Comparison of ENCODE assay signal across 8 cellular contexts in the genomic region with DNA sequence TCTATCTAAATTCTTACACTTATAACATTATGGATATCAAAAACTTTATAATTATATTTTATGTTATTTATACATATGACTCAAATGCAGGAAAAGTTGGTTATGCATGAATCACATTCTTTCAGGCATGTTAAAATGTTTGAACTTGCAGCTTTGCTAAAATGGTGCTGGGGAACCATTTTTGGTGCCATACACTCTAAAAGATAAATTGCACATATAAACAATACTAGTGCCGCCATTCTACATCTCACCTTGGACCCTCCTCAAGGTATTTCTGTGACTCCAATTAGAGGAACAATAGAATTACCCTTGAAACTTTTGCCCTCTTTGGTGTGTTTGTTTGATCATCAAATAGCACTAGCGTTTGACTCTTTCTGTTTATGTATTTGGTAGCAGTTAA. TPM values are rescaled to one million over a fixed set of nuclear protein-coding genes. Genes with fewer than 3 reads are reported as not detected.
A peak's percentile ranks its signal among the peaks of the same experiment; 100 is the strongest.
DNase-seq lines count a peak whose midpoint lies in the region; ATAC-seq and TF ChIP-seq lines count a peak whose summit lies in the region.
"Had no signal": no experiment of that assay in that cellular context is flagged by ENCODE, and none has a peak within 500 bp of the region (broad histone marks: within the 10 kb centered on the region; RNA-seq: fewer than 3 reads in every experiment).

No MANE protein-coding gene starts in this region.

- no peak for TF ChIP-seq CTCF in HCT116 (IDR thresholded peaks at IDR 0.05 in 2 of 3, conservative IDR thresholded peaks at IDR 0.05 in 1 of 3; ENCODE audit: borderline replicate concordance in 1 of 3, insufficient read depth in 1 of 3, low read depth in 2 of 3, low read length in 2 of 3)
- no peak for TF ChIP-seq CTCF in Panc1 (IDR thresholded peaks at IDR 0.05)

- TF ChIP-seq RAD21 in HCT116 (IDR thresholded peaks at IDR 0.05; ENCODE audit: low read depth): 0 out of 2 replicates have a peak, but pooled peaks have one; percentile 2

- H3K36me3 ChIP-seq in HCT116 (ENCODE audit: control insufficient read depth in 1 of 2, insufficient read depth in 2 of 2, low read length in 2 of 2): no peaks in the 10 kb centered on the region
- no peaks in the 10 kb centered on the region for H3K36me3 ChIP-seq in Panc1 (ENCODE audit: control insufficient read depth, insufficient read depth, low read length)
- H3K36me3 ChIP-seq in duodenal mucosa (ENCODE audit: control insufficient read depth in 1 of 2, insufficient read depth in 2 of 2, low read length in 2 of 2): no peaks in the 10 kb centered on the region
- no peaks in the 10 kb centered on the region for H3K36me3 ChIP-seq in HAP-1 (replicated peaks)

- BruUV-seq in HCT116 (replicated peaks; lab: Mats Ljungman, UMichigan) (no TSS peak), Panc1 (replicated peaks; lab: Mats Ljungman, UMichigan) (no TSS peak)

- TF ChIP-seq POLR2A in HCT116 (IDR thresholded peaks at IDR 0.05; ENCODE audit: borderline replicate concordance, extremely low read depth, insufficient read depth, insufficient read length): no peak

- H3K4me3 ChIP-seq in HCT116 (replicated peaks in 1 of 2; ENCODE audit: low read depth in 1 of 2, low read length in 2 of 2) (peak overlapping the region in 1 of 2 experiments; percentile 16; a peak in 2 of 4 replicates), Panc1 (ENCODE audit: low read depth in 2 of 2, low read length in 2 of 2) (no peak overlapping the region), duodenal mucosa (ENCODE audit: low read depth in 1 of 2, low read length in 2 of 2) (peak overlapping the region; percentile 44 to 72), skin epidermis (peak overlapping the region in 6 of 7 experiments; percentile 13 to 32 (median 17)), HAP-1 (no peak overlapping the region)

- H3K27ac ChIP-seq in HCT116 (ENCODE audit: low read depth, low read length) (peak overlapping the region; percentile 89), Panc1 (ENCODE audit: low read length) (peak overlapping the region; percentile 23; the same call in 1 of the 2 replicates), duodenal mucosa (ENCODE audit: low read depth, low read length) (peak overlapping the region; percentile 42), skin epidermis (peak overlapping the region in 13 of 21 experiments; percentile 7 to 88 (median 69))

- DNase-seq in HCT116 (ENCODE audit: low read depth, low spot score) (no peak), Panc1 (ENCODE audit: low read depth, low spot score) (no peak), HAP-1 (ENCODE audit: low spot score in 2 of 2) (no peak), retina (no peak)
- no peak for DNase-seq in stimulated activated CD8-positive, alpha-beta memory T cell treated with anti-CD3 and anti-CD28 coated beads, Interleukin-4, amount 100 ng/mL, for 48 hours
- DNase-seq: NK-92 treated with Interleukin-12 subunit alpha and Interleukin-12 subunit beta, amount 100 ng/mL, for 24 hours had no signal

- H3K79me2 ChIP-seq in HCT116 (ENCODE audit: insufficient read depth, low read length): peaks cover 36% of the 10 kb centered on the region

- H3K9me3 ChIP-seq in HCT116 (ENCODE audit: control insufficient read depth in 1 of 2, insufficient read depth in 1 of 2, low read depth in 1 of 2, low read length in 2 of 2) (no peaks in the 10 kb centered on the region), Panc1 (ENCODE audit: control insufficient read depth, insufficient read depth, low read depth, low read length) (no peaks in the 10 kb centered on the region), duodenal mucosa (ENCODE audit: control insufficient read depth in 1 of 2, low read length in 2 of 2) (no peaks in the 10 kb centered on the region), HAP-1 (no peaks in the 10 kb centered on the region)

- no peaks in the 10 kb centered on the region for H3K9me2 ChIP-seq in HCT116 (ENCODE audit: insufficient read depth)

- no peak overlapping the region for H2AFZ ChIP-seq in HCT116 (ENCODE audit: low read depth, low read length, poor library complexity, severe bottlenecking)

- H3K9ac ChIP-seq in HCT116 (ENCODE audit: low read length) (peak overlapping the region; percentile 47), duodenal mucosa (ENCODE audit: low read depth in 1 of 2, low read length in 2 of 2) (peak overlapping the region in 1 of 2 donors; percentile 65)

- ATAC-seq in HCT116 (no peak), Panc1 (no peak)

- H4K20me1 ChIP-seq in HCT116 (ENCODE audit: insufficient read depth): no peaks in the 10 kb centered on the region

- peak overlapping the region; percentile 64 for H3K4me2 ChIP-seq in HCT116 (ENCODE audit: low read length)

- intact Hi-C loops in HCT116 (cut with micrococcal nuclease): loop anchor here (1.0 kb wide), 1 partner anchor 11 kb away; no protein-coding TSS in a partner anchor
- intact Hi-C loops in Panc1 (cut with micrococcal nuclease; ENCODE audit: unreplicated experiment): loop anchor here (5.0 to 10.0 kb wide), 2 partner anchors 457 to 620 kb away; no protein-coding TSS in a partner anchor

- POLR2A ChIA-PET in HCT116 (lab: Charles Lee): interaction anchor here (0.9 to 3.3 kb wide), 15 partner anchors 11 to 455 kb away, joined by 3 to 19 read pairs (median 5); a partner anchor contains a TSS
- POLR2A ChIA-PET in Panc1 (lab: Charles Lee): interaction anchor here (0.7 kb wide), 1 partner anchor 289 kb away, joined by 8 read pairs; no protein-coding TSS in a partner anchor

- CTCF ChIA-PET in HCT116 (lab: Charles Lee): interaction anchor here (0.7 to 2.3 kb wide), 7 partner anchors 288 to 791 kb away, joined by 3 to 14 read pairs (median 5); a partner anchor contains a TSS
- CTCF ChIA-PET in Panc1 (lab: Charles Lee): interaction anchor here (0.5 to 0.9 kb wide), 2 partner anchors 289 to 460 kb away, joined by 3 read pairs; no protein-coding TSS in a partner anchor

- in situ Hi-C loops in Panc1 (cut with HindIII; ENCODE audit: low pct_unique_long_range_greater_than_20kb, low sequenced_read_pairs): no loop called here
- in situ Hi-C loops in HAP-1 (cut with MboI; ENCODE audit: low sequenced_read_pairs): loop anchor here (25.0 kb wide), 1 partner anchor 617 kb away; no protein-coding TSS in a partner anchor

- H3K4me1 ChIP-seq in HCT116 (ENCODE audit: control insufficient read depth in 1 of 2, insufficient read depth in 2 of 2, low read length in 2 of 2) (peaks cover 75 to 82% of the 10 kb centered on the region in 2 experiments), Panc1 (ENCODE audit: control insufficient read depth, insufficient read depth, low read length) (peaks cover 22% of the 10 kb centered on the region), duodenal mucosa (ENCODE audit: control insufficient read depth in 1 of 2, insufficient read depth in 2 of 2, low read length in 2 of 2) (peaks cover 0 to 12% of the 10 kb centered on the region in 2 donors), HAP-1 (no peaks in the 10 kb centered on the region)

- RAD21 ChIA-PET in HCT116 (lab: Charles Lee; ENCODE audit: low non-redundant PET in 1 of 2, low total read pairs in 2 of 2, uncharacterized antibody in 2 of 2, unreplicated experiment in 2 of 2): interaction anchor here (0.6 to 0.9 kb wide), 2 partner anchors 102 to 609 kb away, joined by 3 to 4 read pairs; no protein-coding TSS in a partner anchor

- H3K27me3 ChIP-seq in HCT116 (ENCODE audit: insufficient read depth, low read length) (no peaks in the 10 kb centered on the region), Panc1 (ENCODE audit: control insufficient read depth, insufficient read depth, low read length) (no peaks in the 10 kb centered on the region), duodenal mucosa (ENCODE audit: control insufficient read depth in 1 of 2, insufficient read depth in 2 of 2, low read length in 2 of 2) (no peaks in the 10 kb centered on the region), HAP-1 (ENCODE audit: low read depth) (no peaks in the 10 kb centered on the region)

TF ChIP-seq in HCT116, 20 proteins besides CTCF, POLR2A, EP300 and RAD21 (continues in another document):
- TF ChIP-seq JUND (IDR thresholded peaks at IDR 0.05) (no peak), YY1 (IDR thresholded peaks at IDR 0.05; ENCODE audit: extremely low read depth, insufficient replicate concordance, low read depth, low read length) (peak; percentile 63), FOSL1 (IDR thresholded peaks at IDR 0.05; ENCODE audit: low read depth) (peak; percentile 22; the same call in 1 of the 2 replicates), ZFX (IDR thresholded peaks at IDR 0.05) (no peak)
- TF ChIP-seq, protein P1, sequence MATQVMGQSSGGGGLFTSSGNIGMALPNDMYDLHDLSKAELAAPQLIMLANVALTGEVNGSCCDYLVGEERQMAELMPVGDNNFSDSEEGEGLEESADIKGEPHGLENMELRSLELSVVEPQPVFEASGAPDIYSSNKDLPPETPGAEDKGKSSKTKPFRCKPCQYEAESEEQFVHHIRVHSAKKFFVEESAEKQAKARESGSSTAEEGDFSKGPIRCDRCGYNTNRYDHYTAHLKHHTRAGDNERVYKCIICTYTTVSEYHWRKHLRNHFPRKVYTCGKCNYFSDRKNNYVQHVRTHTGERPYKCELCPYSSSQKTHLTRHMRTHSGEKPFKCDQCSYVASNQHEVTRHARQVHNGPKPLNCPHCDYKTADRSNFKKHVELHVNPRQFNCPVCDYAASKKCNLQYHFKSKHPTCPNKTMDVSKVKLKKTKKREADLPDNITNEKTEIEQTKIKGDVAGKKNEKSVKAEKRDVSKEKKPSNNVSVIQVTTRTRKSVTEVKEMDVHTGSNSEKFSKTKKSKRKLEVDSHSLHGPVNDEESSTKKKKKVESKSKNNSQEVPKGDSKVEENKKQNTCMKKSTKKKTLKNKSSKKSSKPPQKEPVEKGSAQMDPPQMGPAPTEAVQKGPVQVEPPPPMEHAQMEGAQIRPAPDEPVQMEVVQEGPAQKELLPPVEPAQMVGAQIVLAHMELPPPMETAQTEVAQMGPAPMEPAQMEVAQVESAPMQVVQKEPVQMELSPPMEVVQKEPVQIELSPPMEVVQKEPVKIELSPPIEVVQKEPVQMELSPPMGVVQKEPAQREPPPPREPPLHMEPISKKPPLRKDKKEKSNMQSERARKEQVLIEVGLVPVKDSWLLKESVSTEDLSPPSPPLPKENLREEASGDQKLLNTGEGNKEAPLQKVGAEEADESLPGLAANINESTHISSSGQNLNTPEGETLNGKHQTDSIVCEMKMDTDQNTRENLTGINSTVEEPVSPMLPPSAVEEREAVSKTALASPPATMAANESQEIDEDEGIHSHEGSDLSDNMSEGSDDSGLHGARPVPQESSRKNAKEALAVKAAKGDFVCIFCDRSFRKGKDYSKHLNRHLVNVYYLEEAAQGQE (IDR thresholded peaks at IDR 0.05; ENCODE audit: low read depth): no peak

RNA-seq across cellular contexts. Expression of a gene that starts 1.0 kb away (rescaled TPM):
- total RNA-seq in HCT116 (2021; ENCODE audit: unreplicated experiment): 135 TPM
- 16.6 and 32.8 TPM in 2 replicates for polyA plus RNA-seq in HCT116 (2012)
- 54.9 TPM for total RNA-seq in Panc1 (2021; ENCODE audit: unreplicated experiment)
- polyA plus RNA-seq in Panc1 (2012; ENCODE audit: insufficient read length): 16.6 TPM

Comparison
In these comparisons a context has a peak if more than half of its experiments do, and no peak if none do; other contexts are left out.
1. H3K27ac ChIP-seq: peak in every context shown above with its lines; median percentile 89 in HCT116; 69 in skin epidermis; 42 in duodenal mucosa; 23 in Panc1.
2. H3K4me3 ChIP-seq: peak in duodenal mucosa (2 of 2) and skin epidermis (6 of 7); none in Panc1 (0 of 2) and HAP-1 (single experiment).